ENCODE assay signal across 15 cellular contexts in the genomic region with DNA sequence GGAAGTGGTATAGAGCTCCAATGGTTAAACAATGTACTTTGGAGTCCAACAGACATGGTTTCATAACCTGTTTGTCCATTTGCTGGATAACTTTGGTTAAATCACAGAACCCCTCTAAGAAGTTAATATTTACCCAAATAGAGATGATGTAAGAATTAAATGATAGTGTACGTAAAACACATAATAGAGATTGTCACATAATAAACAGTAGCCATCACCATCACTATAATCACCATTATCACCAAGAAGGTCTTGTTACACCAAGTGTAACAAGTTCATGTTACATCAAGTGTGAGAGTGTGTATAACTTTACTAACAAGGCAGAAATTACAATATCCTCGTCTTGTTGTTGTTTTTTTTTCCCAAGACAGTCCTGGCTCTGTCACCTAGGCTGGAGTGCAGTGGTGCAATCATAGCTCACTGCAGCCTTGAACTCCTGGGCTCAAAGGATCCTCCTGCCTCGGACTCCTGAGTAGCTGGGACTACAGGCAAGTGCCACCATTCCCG. TPM values are rescaled to one million over a fixed set of nuclear protein-coding genes. Genes with fewer than 3 reads are reported as not detected.
DNase-seq lines count a peak whose midpoint lies in the region; ATAC-seq and TF ChIP-seq lines count a peak whose summit lies in the region.
"Had no signal": no experiment of that assay in that cellular context is flagged by ENCODE, and none has a peak within 500 bp of the region (broad histone marks: within the 10 kb centered on the region; RNA-seq: fewer than 3 reads in every experiment).

No MANE protein-coding gene starts in this region.

- H3K27ac Mint-ChIP-seq in activated naive CD8-positive, alpha-beta T cell, result peak overlapping the region; percentile 6
- no peak overlapping the region for H3K27ac Mint-ChIP-seq in activated naive CD8-positive, alpha-beta T cell treated with anti-CD3 and anti-CD28 coated beads, Interleukin-2, amount 50 U/mL, for 24 hours
- peak overlapping the region; percentile 15; the same call in 1 of the 2 replicates for H3K27ac Mint-ChIP-seq in WTC11

- H3K4me1 Mint-ChIP-seq in activated naive CD8-positive, alpha-beta T cell (ENCODE audit: low read depth), result peaks cover 34% of the 10 kb centered on the region
- peaks cover 18% of the 10 kb centered on the region for H3K4me1 Mint-ChIP-seq in activated naive CD8-positive, alpha-beta T cell treated with anti-CD3 and anti-CD28 coated beads, Interleukin-2, amount 50 U/mL, for 24 hours
- no peaks in the 10 kb centered on the region for H3K4me1 Mint-ChIP-seq in WTC11
- peaks cover 14% of the 10 kb centered on the region for H3K4me1 Mint-ChIP-seq in activated T-cell treated with anti-CD3 and anti-CD28 coated beads, Interleukin-2, amount 50 U/mL, for 4 hours (ENCODE audit: low read depth)

- H3K4me3 Mint-ChIP-seq in activated naive CD8-positive, alpha-beta T cell, result no peak overlapping the region
- no peak overlapping the region for H3K4me3 Mint-ChIP-seq in activated naive CD8-positive, alpha-beta T cell treated with anti-CD3 and anti-CD28 coated beads, Interleukin-2, amount 50 U/mL, for 24 hours
- H3K4me3 Mint-ChIP-seq in WTC11, result no peak overlapping the region
- no peak overlapping the region for H3K4me3 Mint-ChIP-seq in activated T-cell treated with anti-CD3 and anti-CD28 coated beads, Interleukin-2, amount 50 U/mL, for 4 hours
- H3K4me3 Mint-ChIP-seq: CD4-positive, CD25-positive, alpha-beta regulatory T cell had no signal

- no peaks in the 10 kb centered on the region for H3K9me3 ChIP-seq in liver (ENCODE audit: control insufficient read depth in 4 of 4, low read length in 3 of 4)
- H3K9me3 ChIP-seq: BLaER1 treated with 17β-estradiol and CSF1 and Interleukin-3, amounts not matched to agents 10 nM and 100 nM had no signal

- POLR2A ChIA-PET in WTC11 (lab: Charles Lee), result no interaction called here

- peak overlapping the region; percentile 89 for H3K27ac ChIP-seq in liver (ENCODE audit: low read depth in 1 of 2, low read length in 2 of 2)
- H3K27ac ChIP-seq: BLaER1 treated with 17β-estradiol and CSF1 and Interleukin-3, amounts not matched to agents 10 nM and 100 nM; HL-60 had no signal

- H3K9ac ChIP-seq in liver (ENCODE audit: low read depth in 1 of 2, low read length in 2 of 2), result peak overlapping the region; percentile 47 to 78
- H3K9ac ChIP-seq: BLaER1 treated with 17β-estradiol and CSF1 and Interleukin-3, amounts not matched to agents 10 nM and 100 nM had no signal

- no peak for DNase-seq in activated naive CD8-positive, alpha-beta T cell treated with anti-CD3 and anti-CD28 coated beads, Interleukin-2, amount 50 U/mL, for 24 hours
- DNase-seq in WTC11 (ENCODE audit: low spot score) (no peak), renal cortical epithelial cell (ENCODE audit: low read depth) (peak; percentile 61), NCI-H2107 treated with DMSO at 0.1 percent for 48 hours (lab: John Stamatoyannopoulos, UW; ENCODE audit: unreplicated experiment) (no peak), hepatic stellate cell (ENCODE audit: low spot score) (no peak)
- DNase-seq in activated T-cell treated with anti-CD3 and anti-CD28 coated beads, Interleukin-2, amount 50 U/mL, for 4 hours, result no peak
- DNase-seq: ACHN; CD4-positive, CD25-positive, alpha-beta regulatory T cell; DND-41; GDM1 had no signal

- 38% methylated on average over 4 of the region's 4 CpGs for WGBS in liver

- peaks cover 11% of the 10 kb centered on the region for H3K36me3 Mint-ChIP-seq in activated naive CD8-positive, alpha-beta T cell
- H3K36me3 Mint-ChIP-seq in activated naive CD8-positive, alpha-beta T cell treated with anti-CD3 and anti-CD28 coated beads, Interleukin-2, amount 50 U/mL, for 24 hours (ENCODE audit: low read depth), result peaks cover 47% of the 10 kb centered on the region
- H3K36me3 Mint-ChIP-seq in WTC11, result peaks cover 59% of the 10 kb centered on the region
- H3K36me3 Mint-ChIP-seq in activated T-cell treated with anti-CD3 and anti-CD28 coated beads, Interleukin-2, amount 50 U/mL, for 4 hours (ENCODE audit: insufficient read depth), result peaks cover 26% of the 10 kb centered on the region

- TF ChIP-seq CTCF in WTC11 (IDR thresholded peaks at IDR 0.05), result no peak
- TF ChIP-seq CTCF in liver (IDR thresholded peaks at IDR 0.05; ENCODE audit: low read depth, low read length, missing input control), result no peak

- no peak for ATAC-seq in activated naive CD8-positive, alpha-beta T cell treated with anti-CD3 and anti-CD28 coated beads, Interleukin-2, amount 50 U/mL, for 24 hours
- ATAC-seq in WTC11, result no peak
- ATAC-seq in activated T-cell treated with anti-CD3 and anti-CD28 coated beads, Interleukin-2, amount 50 U/mL, for 4 hours, result no peak
- ATAC-seq: HCT116 had no signal

- peaks cover 6 to 51% (median 37%) of the 10 kb centered on the region in 4 donors for H3K4me1 ChIP-seq in liver (ENCODE audit: control insufficient read depth in 4 of 4, insufficient read depth in 4 of 4, low read length in 3 of 4)

- H3K36me3 ChIP-seq in liver (ENCODE audit: control insufficient read depth in 4 of 4, insufficient read depth in 3 of 4, low read depth in 1 of 4, low read length in 3 of 4), result peaks cover 0 to 6% (median under 1%) of the 10 kb centered on the region in 4 donors

- H3K4me3 ChIP-seq in liver (ENCODE audit: low read depth in 1 of 3, low read length in 3 of 3), result no peak overlapping the region
- H3K4me3 ChIP-seq: BLaER1 treated with 17β-estradiol and CSF1 and Interleukin-3, amounts not matched to agents 10 nM and 100 nM had no signal

- TF ChIP-seq RAD21 in liver (IDR thresholded peaks at IDR 0.05), result peak; percentile 19 to 28

- H3K27me3 Mint-ChIP-seq in activated naive CD8-positive, alpha-beta T cell, result no peaks in the 10 kb centered on the region
- no peaks in the 10 kb centered on the region for H3K27me3 Mint-ChIP-seq in activated naive CD8-positive, alpha-beta T cell treated with anti-CD3 and anti-CD28 coated beads, Interleukin-2, amount 50 U/mL, for 24 hours
- H3K27me3 Mint-ChIP-seq in WTC11 (ENCODE audit: low read depth), result no peaks in the 10 kb centered on the region
- H3K27me3 Mint-ChIP-seq in activated T-cell treated with anti-CD3 and anti-CD28 coated beads, Interleukin-2, amount 50 U/mL, for 4 hours (ENCODE audit: low read depth), result no peaks in the 10 kb centered on the region
- H3K27me3 Mint-ChIP-seq: CD4-positive, CD25-positive, alpha-beta regulatory T cell had no signal

- H3K9me3 Mint-ChIP-seq in activated naive CD8-positive, alpha-beta T cell (ENCODE audit: low read depth), result no peaks in the 10 kb centered on the region
- H3K9me3 Mint-ChIP-seq in activated naive CD8-positive, alpha-beta T cell treated with anti-CD3 and anti-CD28 coated beads, Interleukin-2, amount 50 U/mL, for 24 hours, result no peaks in the 10 kb centered on the region
- no peaks in the 10 kb centered on the region for H3K9me3 Mint-ChIP-seq in WTC11
- no peaks in the 10 kb centered on the region for H3K9me3 Mint-ChIP-seq in activated T-cell treated with anti-CD3 and anti-CD28 coated beads, Interleukin-2, amount 50 U/mL, for 4 hours
- H3K9me3 Mint-ChIP-seq: CD4-positive, CD25-positive, alpha-beta regulatory T cell had no signal

- H3K27me3 ChIP-seq in liver (ENCODE audit: control insufficient read depth in 4 of 4, insufficient read depth in 4 of 4, low read length in 3 of 4), result no peaks in the 10 kb centered on the region
- H3K27me3 ChIP-seq: BLaER1 treated with 17β-estradiol and CSF1 and Interleukin-3, amounts not matched to agents 10 nM and 100 nM had no signal

- CTCF ChIA-PET in WTC11 (lab: Charles Lee), result interaction anchor here (0.6 to 1.6 kb wide), 3 partner anchors 12 to 114 kb away, joined by 3 to 7 read pairs (median 4); no protein-coding TSS in a partner anchor

TF ChIP-seq in liver, 16 proteins besides CTCF, POLR2A, EP300 and RAD21 (continues in another document):
- TF ChIP-seq SP1 (IDR thresholded peaks at IDR 0.05), result peak; percentile 85
- TF ChIP-seq, protein P1, sequence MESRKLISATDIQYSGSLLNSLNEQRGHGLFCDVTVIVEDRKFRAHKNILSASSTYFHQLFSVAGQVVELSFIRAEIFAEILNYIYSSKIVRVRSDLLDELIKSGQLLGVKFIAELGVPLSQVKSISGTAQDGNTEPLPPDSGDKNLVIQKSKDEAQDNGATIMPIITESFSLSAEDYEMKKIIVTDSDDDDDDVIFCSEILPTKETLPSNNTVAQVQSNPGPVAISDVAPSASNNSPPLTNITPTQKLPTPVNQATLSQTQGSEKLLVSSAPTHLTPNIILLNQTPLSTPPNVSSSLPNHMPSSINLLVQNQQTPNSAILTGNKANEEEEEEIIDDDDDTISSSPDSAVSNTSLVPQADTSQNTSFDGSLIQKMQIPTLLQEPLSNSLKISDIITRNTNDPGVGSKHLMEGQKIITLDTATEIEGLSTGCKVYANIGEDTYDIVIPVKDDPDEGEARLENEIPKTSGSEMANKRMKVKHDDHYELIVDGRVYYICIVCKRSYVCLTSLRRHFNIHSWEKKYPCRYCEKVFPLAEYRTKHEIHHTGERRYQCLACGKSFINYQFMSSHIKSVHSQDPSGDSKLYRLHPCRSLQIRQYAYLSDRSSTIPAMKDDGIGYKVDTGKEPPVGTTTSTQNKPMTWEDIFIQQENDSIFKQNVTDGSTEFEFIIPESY (IDR thresholded peaks at IDR 0.05), result peak; percentile 64
- TF ChIP-seq HNF4G (IDR thresholded peaks at IDR 0.05), result peak; percentile 66
- TF ChIP-seq JUND (IDR thresholded peaks at IDR 0.05), result peak; percentile 53 to 67

RNA-seq across cellular contexts. Expression of a gene that starts 23.3 kb away (rescaled TPM):
- total RNA-seq in WTC11 (2021) (401 to 414 TPM (median 403 TPM) in 3 replicates), liver (10 to 100 TPM; 48.9 to 86.1 TPM), renal cortical epithelial cell (120 and 123 TPM in 2 replicates)
- polyA plus RNA-seq in liver, result 10 to 100 TPM; 27.0 to 36.4 TPM
- total RNA-seq in activated T-cell treated with anti-CD3 and anti-CD28 coated beads, Interleukin-2, amount 50 U/mL, for 4 hours, result 100 to 1,000 TPM in 1 of 3 donors, 10 to 100 TPM in 2; 84.5 to 107 (median 93.4) TPM

RNA-seq across cellular contexts. Expression of a gene that starts 46.4 kb away (rescaled TPM):
- 14.8 to 15.2 TPM (median 15.0 TPM) in 3 replicates for total RNA-seq in WTC11 (2021)
- 1 to 10 TPM; 5.9 to 9.9 TPM for total RNA-seq in liver
- 1 to 10 TPM; 5.3 to 5.6 TPM for polyA plus RNA-seq in liver
- 5.6 and 5.9 TPM in 2 replicates for total RNA-seq in renal cortical epithelial cell
- total RNA-seq in activated T-cell treated with anti-CD3 and anti-CD28 coated beads, Interleukin-2, amount 50 U/mL, for 4 hours, result 1 to 10 TPM in 2 of 3 donors, under 1 TPM in 1; 0.34 to 1.4 (median 1.1) TPM
- polyA plus RNA-seq: CD4-positive, CD25-positive, alpha-beta regulatory T cell had no signal

RNA-seq across cellular contexts. Expression of a gene that starts 48.6 kb away (rescaled TPM):
- total RNA-seq in WTC11 (2021) (10.7 to 11.2 TPM (median 11.0 TPM) in 3 replicates), liver (10 to 100 TPM; 11.0 to 25.0 TPM), renal cortical epithelial cell (45.7 and 53.2 TPM in 2 replicates)
- polyA plus RNA-seq in liver, result 10 to 100 TPM; 14.7 to 17.3 TPM
- total RNA-seq in activated T-cell treated with anti-CD3 and anti-CD28 coated beads, Interleukin-2, amount 50 U/mL, for 4 hours, result 10 to 100 TPM; 14.6 to 23.0 (median 19.0) TPM
